In the genomic region with DNA sequence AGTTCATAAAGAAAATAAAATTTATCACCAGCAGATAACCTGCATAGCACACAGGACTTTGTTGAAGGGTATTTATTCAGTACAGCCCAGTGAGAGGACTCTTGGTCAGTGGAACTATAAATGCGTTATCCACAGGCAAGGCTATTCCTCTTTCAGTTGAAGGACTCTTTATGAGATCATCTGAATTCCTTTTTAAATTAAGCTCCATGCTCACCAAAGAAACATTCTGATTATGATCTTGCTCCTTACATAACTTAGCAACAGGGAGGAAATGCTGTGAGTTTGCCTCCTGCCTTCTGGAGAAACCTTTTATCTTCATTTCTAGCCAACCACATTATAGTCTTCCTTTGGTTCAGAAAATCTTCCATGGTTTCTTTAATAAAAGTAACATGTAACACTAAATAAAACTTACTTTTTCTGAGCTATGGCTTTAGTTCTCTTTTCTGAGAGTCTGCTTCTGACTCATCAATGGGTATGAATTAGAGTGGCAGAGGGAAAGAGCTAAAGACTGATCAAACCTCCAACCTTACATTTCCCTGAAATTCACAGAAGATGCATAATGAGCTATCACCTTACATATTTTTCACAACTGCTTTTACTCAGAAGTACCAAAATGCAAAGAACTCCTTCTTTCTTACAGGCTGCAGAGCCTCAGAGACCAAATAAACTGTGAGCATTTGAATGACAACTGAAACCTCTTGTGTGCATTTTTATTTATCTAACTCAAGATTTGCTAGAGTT, we compare ENCODE assay signal across 11 cellular contexts.
DNase-seq lines count a peak whose midpoint lies in the region; ATAC-seq and TF ChIP-seq lines count a peak whose summit lies in the region.
"Had no signal": no experiment of that assay in that cellular context is flagged by ENCODE, and none has a peak within 500 bp of the region (broad histone marks: within the 10 kb centered on the region; RNA-seq: fewer than 3 reads in every experiment).

No MANE protein-coding gene starts in this region.

- peak overlapping the region; percentile 90 for H3K27ac Mint-ChIP-seq in GM23338
- H3K27ac Mint-ChIP-seq: activated T-helper 2 cell treated with anti-CD3 and anti-CD28 coated beads, Interferon-gamma antibody, Interleukin-2, Interleukin-4, amounts not matched to agents 10 μg/mL and 5 μg/mL and 100 μg/mL, durations not matched to agents 14 hours and 24 hours and 36 hours had no signal

- H3K9me3 Mint-ChIP-seq in GM23338 = peaks cover 18% of the 10 kb centered on the region

- H3K27ac ChIP-seq in GM23338 (ENCODE audit: low read depth) = peak overlapping the region; percentile 77
- peak overlapping the region; percentile 37 for H3K27ac ChIP-seq in lower lobe of right lung

- DNase-seq in A172 (ENCODE audit: low spot score) (peak; percentile 35), GM23338 (ENCODE audit: low spot score) (no peak), adipocyte (ENCODE audit: low read depth) (peak; percentile 71), lower lobe of right lung (no peak), iPS-NIHi11 (ENCODE audit: low spot score) (no peak), hippocampal formation (lab: John Stamatoyannopoulos, UW) (no peak), cerebellar cortex (ENCODE audit: low spot score) (no peak)
- DNase-seq: Caco-2, NCI-H1048 had no signal

- no peaks in the 10 kb centered on the region for H3K27me3 ChIP-seq in GM23338 (ENCODE audit: insufficient read depth)
- no peaks in the 10 kb centered on the region for H3K27me3 ChIP-seq in adipocyte (replicated peaks; ENCODE audit: control insufficient read depth, insufficient read depth, low read length)
- no peaks in the 10 kb centered on the region for H3K27me3 ChIP-seq in lower lobe of right lung (ENCODE audit: low read depth)

- peaks cover 7% of the 10 kb centered on the region for H3K9me3 ChIP-seq in adipocyte (ENCODE audit: control insufficient read depth, low read length)
- no peaks in the 10 kb centered on the region for H3K9me3 ChIP-seq in lower lobe of right lung

- peaks cover 41% of the 10 kb centered on the region for H3K4me1 Mint-ChIP-seq in GM23338

- no peaks in the 10 kb centered on the region for H3F3A ChIP-seq in GM23338 (replicated peaks; ENCODE audit: low read depth)

- peaks cover 16% of the 10 kb centered on the region for H3K36me3 Mint-ChIP-seq in GM23338 (ENCODE audit: low read depth)

- intact Hi-C loops in lower lobe of right lung (cut with DNase I) = no loop called here

- peaks cover 10% of the 10 kb centered on the region; the same call in 1 of the 2 replicates for H3K9me2 ChIP-seq in GM23338 (ENCODE audit: insufficient read depth)

- TF ChIP-seq CTCF in GM23338 (conservative IDR thresholded peaks at IDR 0.05; ENCODE audit: low read depth in 2 of 2) = no peak
- TF ChIP-seq CTCF in lower lobe of right lung (IDR thresholded peaks at IDR 0.05) = no peak

- H3K36me3 ChIP-seq in GM23338 (ENCODE audit: insufficient read depth) (peaks cover 6% of the 10 kb centered on the region; the same call in 1 of the 2 replicates), adipocyte (ENCODE audit: control insufficient read depth, insufficient read depth, low read length, severe bottlenecking) (no peaks in the 10 kb centered on the region), lower lobe of right lung (no peaks in the 10 kb centered on the region)

- no peaks in the 10 kb centered on the region for H3K79me2 ChIP-seq in GM23338 (replicated peaks; ENCODE audit: insufficient read depth)

- H3K4me2 ChIP-seq in GM23338 = peak overlapping the region; percentile 50

- ATAC-seq in GM23338 (no peak), lower lobe of right lung (peak; percentile 37 to 75), GM19452 (IDR thresholded peaks at IDR 0.05; ENCODE audit: unreplicated experiment) (no peak)

- no peaks in the 10 kb centered on the region for H4K20me1 ChIP-seq in GM23338 (replicated peaks; ENCODE audit: insufficient read depth)

- no peak overlapping the region; the same call in 1 of the 2 replicates for H2AFZ ChIP-seq in GM23338

- H3K4me3 ChIP-seq in GM23338 = no peak overlapping the region
- H3K4me3 ChIP-seq in adipocyte (ENCODE audit: low read length) = no peak overlapping the region
- H3K4me3 ChIP-seq in lower lobe of right lung = no peak overlapping the region

- H3K27me3 Mint-ChIP-seq in GM23338 (ENCODE audit: insufficient read depth, low read depth, poor library complexity) = peaks cover 4% of the 10 kb centered on the region

- H3K9ac ChIP-seq in adipocyte (ENCODE audit: low read length) = no peak overlapping the region

- H3K4me1 ChIP-seq in GM23338 (ENCODE audit: insufficient read depth) (peaks cover 43% of the 10 kb centered on the region), adipocyte (ENCODE audit: control insufficient read depth, insufficient read depth, low read length) (no peaks in the 10 kb centered on the region), lower lobe of right lung (peaks cover 10% of the 10 kb centered on the region)
- H3K4me1 ChIP-seq: Caco-2 had no signal

- H3K4me3 Mint-ChIP-seq in GM23338 = no peak overlapping the region

TF ChIP-seq in GM23338, 12 proteins besides CTCF, POLR2A, EP300 and RAD21:
- no peak for TF ChIP-seq JUNB (IDR thresholded peaks at IDR 0.05; ENCODE audit: unreplicated experiment)
- TF ChIP-seq, protein P1, sequence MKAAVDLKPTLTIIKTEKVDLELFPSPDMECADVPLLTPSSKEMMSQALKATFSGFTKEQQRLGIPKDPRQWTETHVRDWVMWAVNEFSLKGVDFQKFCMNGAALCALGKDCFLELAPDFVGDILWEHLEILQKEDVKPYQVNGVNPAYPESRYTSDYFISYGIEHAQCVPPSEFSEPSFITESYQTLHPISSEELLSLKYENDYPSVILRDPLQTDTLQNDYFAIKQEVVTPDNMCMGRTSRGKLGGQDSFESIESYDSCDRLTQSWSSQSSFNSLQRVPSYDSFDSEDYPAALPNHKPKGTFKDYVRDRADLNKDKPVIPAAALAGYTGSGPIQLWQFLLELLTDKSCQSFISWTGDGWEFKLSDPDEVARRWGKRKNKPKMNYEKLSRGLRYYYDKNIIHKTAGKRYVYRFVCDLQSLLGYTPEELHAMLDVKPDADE (IDR thresholded peaks at IDR 0.05) = no peak
- TF ChIP-seq POLR2AphosphoS5 (IDR thresholded peaks at IDR 0.05; ENCODE audit: low read depth) = no peak
- TF ChIP-seq EZH2phosphoT487 (IDR thresholded peaks at IDR 0.05; ENCODE audit: unreplicated experiment) = no peak

Comparison
In these comparisons a context has a peak if more than half of its experiments do, and no peak if none do; other contexts are left out.
1. DNase-seq: peak in A172 (single experiment) and adipocyte (single experiment); none in GM23338 (single experiment), lower lobe of right lung (single experiment), iPS-NIHi11 (single experiment), hippocampal formation (0 of 2) and cerebellar cortex (single experiment).
2. ATAC-seq: peak in lower lobe of right lung (2 of 2); none in GM23338 (single experiment) and GM19452 (single experiment).